Comparison of ENCODE assay signal across 11 cellular contexts in the genomic region with DNA sequence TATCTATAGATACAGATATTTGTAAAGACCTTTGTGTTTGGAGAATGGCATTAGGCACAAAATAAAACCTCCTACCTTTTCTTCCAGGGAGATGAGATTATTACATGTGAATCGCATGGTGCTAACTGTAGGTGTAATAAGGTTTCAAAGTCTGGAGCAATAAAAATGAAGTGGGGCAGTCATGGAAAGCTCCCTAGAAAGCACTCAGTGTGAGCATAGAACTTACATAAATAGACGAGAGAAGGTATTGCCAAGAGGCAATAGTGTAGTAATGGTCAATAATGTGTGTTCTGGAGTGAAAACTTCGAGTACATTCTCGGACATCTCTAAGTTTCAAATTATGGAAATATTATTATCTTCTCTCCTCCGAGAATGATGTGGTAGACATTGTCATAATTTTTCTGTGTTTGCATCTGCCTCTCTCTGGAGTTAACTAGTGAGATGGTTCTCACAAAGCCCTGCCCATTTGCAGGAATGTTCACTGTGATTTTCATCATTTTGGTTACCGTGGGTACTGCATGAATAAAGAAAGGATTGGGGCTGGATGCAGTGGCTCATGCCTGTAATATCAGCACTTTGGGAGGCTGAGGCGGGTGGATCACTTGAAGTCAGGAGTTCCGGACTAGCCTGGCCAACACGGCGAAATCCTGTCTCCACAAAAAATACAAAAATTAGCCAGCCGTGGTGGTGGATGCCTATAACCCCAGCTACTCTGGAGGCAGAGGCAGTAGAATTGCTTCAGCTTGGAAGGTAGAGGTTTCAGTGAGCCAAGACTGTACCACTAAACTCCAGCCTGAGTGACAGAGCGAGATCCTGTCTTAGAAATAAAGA. TPM values are rescaled to one million over a fixed set of nuclear protein-coding genes. Genes with fewer than 3 reads are reported as not detected.
DNase-seq lines count a peak whose midpoint lies in the region; ATAC-seq and TF ChIP-seq lines count a peak whose summit lies in the region.
"Had no signal": no experiment of that assay in that cellular context is flagged by ENCODE, and none has a peak within 500 bp of the region (broad histone marks: within the 10 kb centered on the region; RNA-seq: fewer than 3 reads in every experiment).

No MANE protein-coding gene starts in this region.

- H3K27me3 Mint-ChIP-seq in chondrocyte (ENCODE audit: low read depth) = no peaks in the 10 kb centered on the region

- H3K36me3 Mint-ChIP-seq in chondrocyte (ENCODE audit: low read depth) = peaks cover 30% of the 10 kb centered on the region

- peaks cover 56% of the 10 kb centered on the region for H3K4me1 Mint-ChIP-seq in chondrocyte (ENCODE audit: low read depth)

- no peak for TF ChIP-seq CTCF in MM.1S (IDR thresholded peaks at IDR 0.05; ENCODE audit: low read length)
- TF ChIP-seq CTCF in chondrocyte (IDR thresholded peaks at IDR 0.05) = peak; percentile 23

- H2AFZ ChIP-seq in MM.1S (ENCODE audit: low read length) = 0 out of 2 replicates have a peak overlapping the region, but pooled peaks have one; percentile 25

- peak overlapping the region; percentile 47 for H3K4me2 ChIP-seq in MM.1S (ENCODE audit: low read depth, low read length)

- H3F3A ChIP-seq in MM.1S (ENCODE audit: insufficient read depth, low read length) = peaks cover 28% of the 10 kb centered on the region

- H3K36me3 ChIP-seq in MM.1S (replicated peaks; ENCODE audit: insufficient read depth, low read length) = peaks cover 14% of the 10 kb centered on the region; the same call in 1 of the 2 replicates

- H3K4me1 ChIP-seq in MM.1S (ENCODE audit: low read length) = no peaks in the 10 kb centered on the region

- H3K9ac ChIP-seq in MM.1S (ENCODE audit: low read length) = no peak overlapping the region

- no peaks in the 10 kb centered on the region for H3K9me2 ChIP-seq in MM.1S (replicated peaks; ENCODE audit: insufficient read depth, low read length)

- peaks cover 9% of the 10 kb centered on the region for H3K9me3 Mint-ChIP-seq in chondrocyte (ENCODE audit: low read depth)

- no peaks in the 10 kb centered on the region for H4K20me1 ChIP-seq in MM.1S (ENCODE audit: insufficient read depth, low read length)

- H3K27ac Mint-ChIP-seq in chondrocyte (ENCODE audit: unreplicated experiment) = peak overlapping the region; percentile 92

- no peak overlapping the region for H3K4me3 Mint-ChIP-seq in chondrocyte (ENCODE audit: unreplicated experiment)

- ATAC-seq in HG03521 (IDR thresholded peaks at IDR 0.05; ENCODE audit: unreplicated experiment) (no peak), GM21390 (IDR thresholded peaks at IDR 0.05; ENCODE audit: unreplicated experiment) (no peak)

- no peaks in the 10 kb centered on the region for H3K9me3 ChIP-seq in MM.1S (replicated peaks; ENCODE audit: insufficient read depth, low read length)

- DNase-seq in AG08396 (ENCODE audit: low spot score) = peak; percentile 25
- DNase-seq in MM.1S = no peak
- DNase-seq in chondrocyte (ENCODE audit: low spot score) = no peak
- DNase-seq in lung microvascular endothelial cell (ENCODE audit: low read depth in 2 of 2) = peak; percentile 90
- DNase-seq in mesenteric fat pad (ENCODE audit: low spot score) = no peak
- no peak for DNase-seq in COLO668 (lab: John Stamatoyannopoulos, UW; ENCODE audit: unreplicated experiment)
- DNase-seq: Calu3; RPMI8226; stimulated activated CD4-positive, alpha-beta T cell treated with anti-CD3 and anti-CD28 coated beads, Interleukin-4, amount 100 ng/mL, for 4 hours had no signal

- H3K27ac ChIP-seq in MM.1S (ENCODE audit: low read length) = peak overlapping the region; percentile 3; the same call in 1 of the 2 replicates

- no peaks in the 10 kb centered on the region for H3K27me3 ChIP-seq in MM.1S (replicated peaks; ENCODE audit: insufficient read depth, low read length)

- no peaks in the 10 kb centered on the region for H3K79me2 ChIP-seq in MM.1S (ENCODE audit: low read length)

- H3K4me3 ChIP-seq in MM.1S (ENCODE audit: low read length) = no peak overlapping the region

RNA-seq across cellular contexts. Expression of gene VIM, which starts 10.6 kb away (rescaled TPM):
- total RNA-seq in chondrocyte = 2,627 to 4,580 TPM (median 4,556 TPM) in 3 replicates
- 2,898 and 3,955 TPM in 2 replicates for total RNA-seq in lung microvascular endothelial cell
- 3,828 TPM for total RNA-seq in mesenteric fat pad

RNA-seq across cellular contexts. Expression of gene TRDMT1, which starts 37.2 kb away (rescaled TPM):
- total RNA-seq in chondrocyte (3.1 to 6.4 TPM (median 4.7 TPM) in 3 replicates), lung microvascular endothelial cell (3.5 and 3.8 TPM in 2 replicates), mesenteric fat pad (7.1 TPM)

Comparison
In these comparisons a context has a peak if more than half of its experiments do, and no peak if none do; other contexts are left out.
1. DNase-seq: peak in AG08396 (single experiment) and lung microvascular endothelial cell (2 of 2); none in MM.1S (single experiment), chondrocyte (single experiment), mesenteric fat pad (single experiment) and COLO668 (single experiment).